ENCODE assay signal across 34 cellular contexts in genomic region chr20:19380211-19380610, GRCh38.
"Had no signal": no experiment of that assay in that cellular context is flagged by ENCODE, and none has a peak within 500 bp of the region (broad histone marks: within the 10 kb centered on the region; RNA-seq: fewer than 3 reads in every experiment).

No MANE protein-coding gene starts in this region.

- DNase-seq: activated CD4-positive, alpha-beta memory T cell treated with anti-CD3 and anti-CD28 coated beads for 36 hours; activated CD4-positive, alpha-beta T cell treated with anti-CD3 and anti-CD28 coated beads for 36 hours; activated CD4-positive, alpha-beta T cell treated with anti-CD3 and anti-CD28 coated beads, Interleukin-2, amount 10 ng/mL, durations not matched to agents 24 days and 14 days; activated CD4-positive, CD25-positive, alpha-beta regulatory T cell; activated CD4-positive, CD25-positive, alpha-beta regulatory T cell treated with anti-CD3 and anti-CD28 coated beads, Interleukin-2, amount 50 U/mL, for 72 hours; activated CD8-positive, alpha-beta memory T cell treated with anti-CD3 and anti-CD28 coated beads, Interleukin-2, amount 10 ng/mL, durations not matched to agents 7 days and 5 days; activated CD8-positive, alpha-beta memory T cell treated with anti-CD3 and anti-CD28 coated beads, Interleukin-2, amount 50 U/mL, for 4 hours; activated CD8-positive, alpha-beta T cell treated with anti-CD3 and anti-CD28 coated beads, Interleukin-2, amount 10 ng/mL, durations not matched to agents 7 days and 5 days; activated effector memory CD4-positive, alpha-beta T cell treated with anti-CD3 and anti-CD28 coated beads, Interleukin-2, amount 50 U/mL, for 16 hours; activated naive CD4-positive, alpha-beta T cell treated with anti-CD3 and anti-CD28 coated beads for 36 hours; activated naive CD8-positive, alpha-beta T cell treated with anti-CD3 and anti-CD28 coated beads for 36 hours; activated naive CD8-positive, alpha-beta T cell treated with anti-CD3 and anti-CD28 coated beads, Interleukin-2, amount 50 U/mL, for 24 hours; activated T-cell treated with anti-CD3 and anti-CD28 coated beads, Interleukin-2, amount 50 U/mL, for 1 hour; activated T-cell treated with anti-CD3 and anti-CD28 coated beads, Interleukin-2, amount 50 U/mL, for 48 hours; adrenal gland; amygdala; aorta; body of pancreas; central memory CD4-positive, alpha-beta T cell; cerebellar nuclear complex; dorsolateral prefrontal cortex; effector memory CD4-positive, alpha-beta T cell; endodermal cell; erythroblast; esophagus squamous epithelium; foreskin melanocyte; head of caudate nucleus; T-helper 1 cell; T-helper 17 cell; T1000 had no signal

- H3K27me3 ChIP-seq: adrenal gland, body of pancreas, breast epithelium, cardiac muscle cell, esophagus squamous epithelium, gastroesophageal sphincter had no signal

- H3K27ac ChIP-seq: adrenal gland, body of pancreas, breast epithelium, cardiac muscle cell, coronary artery, esophagus squamous epithelium, gastroesophageal sphincter had no signal

- H3K9me3 ChIP-seq: adrenal gland, body of pancreas, breast epithelium, esophagus squamous epithelium, gastroesophageal sphincter had no signal

- H3K4me1 ChIP-seq: adrenal gland, body of pancreas, breast epithelium, esophagus squamous epithelium had no signal

- H3K36me3 ChIP-seq: adrenal gland, breast epithelium, cardiac muscle cell, esophagus squamous epithelium, gastroesophageal sphincter had no signal

- ATAC-seq: activated CD4-positive, alpha-beta T cell treated with anti-CD3 and anti-CD28 coated beads for 36 hours; activated CD8-positive, alpha-beta memory T cell treated with anti-CD3 and anti-CD28 coated beads, Interleukin-2, amount 10 ng/mL, durations not matched to agents 7 days and 5 days; activated CD8-positive, alpha-beta T cell treated with anti-CD3 and anti-CD28 coated beads, Interleukin-2, amount 10 ng/mL, durations not matched to agents 7 days and 5 days; activated naive CD8-positive, alpha-beta T cell treated with anti-CD3 and anti-CD28 coated beads, Interleukin-2, amount 50 U/mL, for 24 hours; body of pancreas; gastroesophageal sphincter; T-helper 17 cell had no signal

- H3K4me3 ChIP-seq: adrenal gland, body of pancreas, breast epithelium, cardiac muscle cell, coronary artery, dorsolateral prefrontal cortex, esophagus squamous epithelium, gastroesophageal sphincter had no signal
